Comparison of ENCODE assay signal across 1 cellular context in the genomic region with DNA sequence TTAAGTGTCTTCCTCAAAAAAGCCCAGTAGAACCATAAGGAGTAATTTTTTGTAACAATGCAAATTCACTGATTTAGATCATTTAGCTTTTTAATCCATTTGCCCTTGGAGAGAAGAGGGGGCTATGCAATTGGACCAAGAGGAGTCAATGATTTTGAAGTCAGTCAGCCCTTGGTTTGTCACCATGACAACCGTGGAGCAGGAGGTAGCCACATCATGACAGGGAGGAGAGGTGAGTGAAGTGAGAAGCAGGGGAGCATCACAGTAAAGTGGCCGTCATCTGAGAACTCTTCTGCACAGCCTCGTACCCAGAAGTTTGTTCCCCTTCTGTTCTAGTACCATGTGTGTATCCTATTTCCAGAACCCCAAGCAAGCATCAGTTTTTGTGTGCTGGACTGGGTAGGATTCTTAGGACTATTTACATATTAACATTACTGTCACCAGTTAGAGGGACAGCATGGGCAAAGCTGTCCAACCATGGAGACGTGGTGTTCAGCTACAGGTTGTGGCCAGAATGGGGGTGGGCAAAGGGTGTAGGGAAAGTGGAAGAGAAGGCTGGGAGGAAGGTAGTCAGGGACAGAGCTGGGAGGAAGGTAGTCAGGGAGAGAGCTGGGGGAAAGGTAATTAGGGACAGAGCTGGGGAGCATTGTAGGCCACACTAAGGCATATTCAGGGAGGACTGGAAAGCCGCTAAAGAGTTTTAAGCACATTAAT.
TF ChIP-seq lines count a peak whose summit lies in the region.

No MANE protein-coding gene starts in this region.

TF ChIP-seq in HepG2, 621 proteins besides CTCF, POLR2A, EP300 and RAD21:
- TF ChIP-seq NCOA2 (CRISPR knock-in tag; IDR thresholded peaks at IDR 0.05) (no peak), RBM22 (optimal IDR thresholded peaks at IDR 0.05; ENCODE audit: low read length) (peak; percentile 21), RFX1 (IDR thresholded peaks at IDR 0.05) (peak; percentile 37; the same call in 1 of the 2 replicates)
